In genomic region chr2:200308001-200308400, GRCh38 we compare ENCODE assay signal across 8 cellular contexts. TPM values are rescaled to one million over a fixed set of nuclear protein-coding genes. Genes with fewer than 3 reads are reported as not detected.
A peak's percentile ranks its signal among the peaks of the same experiment; 100 is the strongest.
DNase-seq lines count a peak whose midpoint lies in the region; ATAC-seq, FAIRE-seq and TF ChIP-seq lines count a peak whose summit lies in the region.

No MANE protein-coding gene starts in this region.

- H3K9ac ChIP-seq in ES-I3 (ENCODE audit: low read depth, low read length): peak overlapping the region; percentile 98

- H3K27ac ChIP-seq in pancreas: peak overlapping the region in 3 of 4 donors; percentile 87 to 95 (median 90)

- ATAC-seq in pancreas: peak in 2 of 4 donors; percentile 4 to 6
- ATAC-seq in GM18907 (IDR thresholded peaks at IDR 0.05; ENCODE audit: unreplicated experiment): no peak
- no peak for ATAC-seq in HG02678 (IDR thresholded peaks at IDR 0.05; ENCODE audit: unreplicated experiment)

- H3K4me3 ChIP-seq in epithelial cell of esophagus (ENCODE audit: low read length) (peak overlapping the region; percentile 49), pancreas (peak overlapping the region in 3 of 4 donors; percentile 90 to 96 (median 93))

- 3 to 4% methylated on average over 6 of the region's 6 CpGs for WGBS in pancreas, 2 donors

- peak; percentile 49 for DNase-seq in RKO (ENCODE audit: low spot score)
- peak; percentile 26 for DNase-seq in epithelial cell of esophagus (ENCODE audit: low read depth)
- DNase-seq in pancreas: no peak
- DNase-seq in islet precursor cell: no peak
- DNase-seq in inferior parietal cortex (ENCODE audit: extremely low spot score): no peak

- TF ChIP-seq CTCF in epithelial cell of esophagus (IDR thresholded peaks at IDR 0.05; ENCODE audit: insufficient read depth, low read depth, low read length, missing control alignments) (no peak), pancreas (IDR thresholded peaks at IDR 0.05) (no peak)

- no peaks in the 10 kb centered on the region for H3K9me3 ChIP-seq in ES-I3 (ENCODE audit: control insufficient read depth, insufficient read depth, low read length)
- no peaks in the 10 kb centered on the region for H3K9me3 ChIP-seq in pancreas

- H3K36me3 ChIP-seq in ES-I3 (ENCODE audit: insufficient read depth, low read length) (no peaks in the 10 kb centered on the region), pancreas (no peaks in the 10 kb centered on the region)

- H3K4me1 ChIP-seq in ES-I3 (ENCODE audit: insufficient read depth, low read length) (peaks cover 42% of the 10 kb centered on the region), pancreas (peaks cover 6 to 18% (median 7%) of the 10 kb centered on the region in 3 donors)

- intact Hi-C loops in pancreas (cut with DNase I): loop anchor here in 1 of 3 donors (10.0 kb wide), 1 partner anchor 323 kb away; no protein-coding TSS in a partner anchor

- FAIRE-seq in pancreas (lab: Jason Lieb, UNC): no peak

- H3K27me3 ChIP-seq in pancreas: no peaks in the 10 kb centered on the region

RNA-seq across cellular contexts. Expression of gene SPATS2L, which starts 1.5 kb away (rescaled TPM):
- total RNA-seq in pancreas: 10 to 100 TPM; 28.8 to 87.0 (median 40.8) TPM
- polyA plus RNA-seq in pancreas: 10 to 100 TPM; 29.0 to 53.8 TPM

Comparison
In these comparisons a context has a peak if more than half of its experiments do, and no peak if none do; other contexts are left out.
1. DNase-seq: peak in RKO (single experiment) and epithelial cell of esophagus (single experiment); none in pancreas (0 of 6), islet precursor cell (single experiment) and inferior parietal cortex (single experiment).